8 cellular contexts compared by ENCODE assay signal in genomic region chr7:99409814-99410213, GRCh38. TPM values are rescaled to one million over a fixed set of nuclear protein-coding genes. Genes with fewer than 3 reads are reported as not detected.
DNase-seq lines count a peak whose midpoint lies in the region; ATAC-seq and TF ChIP-seq lines count a peak whose summit lies in the region.

No MANE protein-coding gene starts in this region.

- H3K4me1 ChIP-seq in CD4-positive, CD25-positive, alpha-beta regulatory T cell (ENCODE audit: control insufficient read depth, insufficient read depth, low read length, poor library complexity, severe bottlenecking): peaks cover 37% of the 10 kb centered on the region

- peaks cover 17% of the 10 kb centered on the region for H3K36me3 Mint-ChIP-seq in CD4-positive, CD25-positive, alpha-beta regulatory T cell
- peaks cover 40% of the 10 kb centered on the region for H3K36me3 Mint-ChIP-seq in nephron progenitor cell (ENCODE audit: low read depth)

- peaks cover 14 to 54% (median 32%) of the 10 kb centered on the region in 4 donors for H3K4me1 Mint-ChIP-seq in CD4-positive, CD25-positive, alpha-beta regulatory T cell
- H3K4me1 Mint-ChIP-seq in nephron progenitor cell: peaks cover 35% of the 10 kb centered on the region

- peaks cover 44% of the 10 kb centered on the region for H3K36me3 ChIP-seq in CD4-positive, CD25-positive, alpha-beta regulatory T cell (ENCODE audit: control insufficient read depth, insufficient read depth, low read length)

- H3K4me3 Mint-ChIP-seq in CD4-positive, CD25-positive, alpha-beta regulatory T cell: peak overlapping the region; percentile 98 to 99 (median 99)
- H3K4me3 Mint-ChIP-seq in nephron progenitor cell: peak overlapping the region; percentile 96

- no peaks in the 10 kb centered on the region for H3K27me3 ChIP-seq in CD4-positive, CD25-positive, alpha-beta regulatory T cell (ENCODE audit: control insufficient read depth, insufficient read depth, low read length)

- peak overlapping the region; percentile 95 for H3K27ac ChIP-seq in CD4-positive, CD25-positive, alpha-beta regulatory T cell (ENCODE audit: insufficient read depth, low read length, poor library complexity, severe bottlenecking)

- no peak for ATAC-seq in CD4-positive, CD25-positive, alpha-beta regulatory T cell (ENCODE audit: low read depth in 2 of 2)
- ATAC-seq in HG03342 (IDR thresholded peaks at IDR 0.05; ENCODE audit: unreplicated experiment): no peak

- DNase-seq in CD4-positive, CD25-positive, alpha-beta regulatory T cell: no peak
- DNase-seq in NAMALWA (ENCODE audit: low spot score): peak; percentile 52
- peak; percentile 21 for DNase-seq in dermis blood vessel endothelial cell
- no peak for DNase-seq in nephron progenitor cell
- no peak for DNase-seq in NCI-H1694 (lab: John Stamatoyannopoulos, UW)
- no peak for DNase-seq in NCI-H1930 (lab: John Stamatoyannopoulos, UW)
- DNase-seq in GOT3 (lab: John Stamatoyannopoulos, UW): no peak

- no peaks in the 10 kb centered on the region for H3K9me3 Mint-ChIP-seq in CD4-positive, CD25-positive, alpha-beta regulatory T cell
- peaks cover 11% of the 10 kb centered on the region for H3K9me3 Mint-ChIP-seq in nephron progenitor cell

- TF ChIP-seq CTCF in nephron progenitor cell (IDR thresholded peaks at IDR 0.05): no peak

- H3K27me3 Mint-ChIP-seq in CD4-positive, CD25-positive, alpha-beta regulatory T cell: peaks cover 7% of the 10 kb centered on the region
- peaks cover 3% of the 10 kb centered on the region for H3K27me3 Mint-ChIP-seq in nephron progenitor cell (ENCODE audit: low read depth, poor library complexity)

- H3K9me3 ChIP-seq in CD4-positive, CD25-positive, alpha-beta regulatory T cell (ENCODE audit: control insufficient read depth in 2 of 2, low read length in 2 of 2): no peaks in the 10 kb centered on the region

- H3K4me3 ChIP-seq in CD4-positive, CD25-positive, alpha-beta regulatory T cell (ENCODE audit: low read depth, low read length): peak overlapping the region; percentile 99

- peak overlapping the region; percentile 98 to 100 (median 99) for H3K27ac Mint-ChIP-seq in CD4-positive, CD25-positive, alpha-beta regulatory T cell
- H3K27ac Mint-ChIP-seq in nephron progenitor cell: peak overlapping the region; percentile 100

RNA-seq across cellular contexts. Expression of gene BUD31, which starts 1.0 kb away (rescaled TPM):
- total RNA-seq in CD4-positive, CD25-positive, alpha-beta regulatory T cell: 130 TPM
- 100 to 1,000 TPM; 175 to 251 (median 224) TPM for polyA plus RNA-seq in CD4-positive, CD25-positive, alpha-beta regulatory T cell
- total RNA-seq in dermis blood vessel endothelial cell: 76.4 and 86.7 TPM in 2 replicates

RNA-seq across cellular contexts. Expression of gene PDAP1, which starts 1.4 kb away (rescaled TPM):
- 52.8 TPM for total RNA-seq in CD4-positive, CD25-positive, alpha-beta regulatory T cell
- polyA plus RNA-seq in CD4-positive, CD25-positive, alpha-beta regulatory T cell: 10 to 100 TPM; 17.2 to 27.5 (median 19.7) TPM
- 52.9 and 74.3 TPM in 2 replicates for total RNA-seq in dermis blood vessel endothelial cell

RNA-seq across cellular contexts. Expression of gene PTCD1, which starts 28.8 kb away (rescaled TPM):
- total RNA-seq in CD4-positive, CD25-positive, alpha-beta regulatory T cell: 3.2 TPM
- polyA plus RNA-seq in CD4-positive, CD25-positive, alpha-beta regulatory T cell: 1 to 10 TPM in 3 of 4 donors, under 1 TPM in 1; 0.91 to 3.8 (median 3.1) TPM
- 5.5 and 6.8 TPM in 2 replicates for total RNA-seq in dermis blood vessel endothelial cell

RNA-seq across cellular contexts. Expression of gene CPSF4, which starts 28.9 kb away (rescaled TPM):
- 43.7 TPM for total RNA-seq in CD4-positive, CD25-positive, alpha-beta regulatory T cell
- polyA plus RNA-seq in CD4-positive, CD25-positive, alpha-beta regulatory T cell: 10 to 100 TPM; 19.4 to 28.8 (median 23.1) TPM
- total RNA-seq in dermis blood vessel endothelial cell: 24.7 and 28.1 TPM in 2 replicates

RNA-seq across cellular contexts. Expression of gene ARPC1B, which starts 35.3 kb away (rescaled TPM):
- 205 TPM for total RNA-seq in CD4-positive, CD25-positive, alpha-beta regulatory T cell
- polyA plus RNA-seq in CD4-positive, CD25-positive, alpha-beta regulatory T cell: 100 to 1,000 TPM; 602 to 898 (median 659) TPM
- 464 and 901 TPM in 2 replicates for total RNA-seq in dermis blood vessel endothelial cell

Comparison
In these comparisons a context has a peak if more than half of its experiments do, and no peak if none do; other contexts are left out.
1. DNase-seq: peak in NAMALWA (single experiment) and dermis blood vessel endothelial cell (single experiment); none in CD4-positive, CD25-positive, alpha-beta regulatory T cell (0 of 3), nephron progenitor cell (single experiment), NCI-H1694 (single experiment), NCI-H1930 (0 of 2) and GOT3 (single experiment).